1 cellular context compared by ENCODE assay signal in genomic region chrX:129959493-129959832, GRCh38.
TF ChIP-seq lines count a peak whose summit lies in the region.

No MANE protein-coding gene starts in this region.

TF ChIP-seq in HepG2, 621 proteins besides CTCF, POLR2A, EP300 and RAD21:
- TF ChIP-seq, protein P1, sequence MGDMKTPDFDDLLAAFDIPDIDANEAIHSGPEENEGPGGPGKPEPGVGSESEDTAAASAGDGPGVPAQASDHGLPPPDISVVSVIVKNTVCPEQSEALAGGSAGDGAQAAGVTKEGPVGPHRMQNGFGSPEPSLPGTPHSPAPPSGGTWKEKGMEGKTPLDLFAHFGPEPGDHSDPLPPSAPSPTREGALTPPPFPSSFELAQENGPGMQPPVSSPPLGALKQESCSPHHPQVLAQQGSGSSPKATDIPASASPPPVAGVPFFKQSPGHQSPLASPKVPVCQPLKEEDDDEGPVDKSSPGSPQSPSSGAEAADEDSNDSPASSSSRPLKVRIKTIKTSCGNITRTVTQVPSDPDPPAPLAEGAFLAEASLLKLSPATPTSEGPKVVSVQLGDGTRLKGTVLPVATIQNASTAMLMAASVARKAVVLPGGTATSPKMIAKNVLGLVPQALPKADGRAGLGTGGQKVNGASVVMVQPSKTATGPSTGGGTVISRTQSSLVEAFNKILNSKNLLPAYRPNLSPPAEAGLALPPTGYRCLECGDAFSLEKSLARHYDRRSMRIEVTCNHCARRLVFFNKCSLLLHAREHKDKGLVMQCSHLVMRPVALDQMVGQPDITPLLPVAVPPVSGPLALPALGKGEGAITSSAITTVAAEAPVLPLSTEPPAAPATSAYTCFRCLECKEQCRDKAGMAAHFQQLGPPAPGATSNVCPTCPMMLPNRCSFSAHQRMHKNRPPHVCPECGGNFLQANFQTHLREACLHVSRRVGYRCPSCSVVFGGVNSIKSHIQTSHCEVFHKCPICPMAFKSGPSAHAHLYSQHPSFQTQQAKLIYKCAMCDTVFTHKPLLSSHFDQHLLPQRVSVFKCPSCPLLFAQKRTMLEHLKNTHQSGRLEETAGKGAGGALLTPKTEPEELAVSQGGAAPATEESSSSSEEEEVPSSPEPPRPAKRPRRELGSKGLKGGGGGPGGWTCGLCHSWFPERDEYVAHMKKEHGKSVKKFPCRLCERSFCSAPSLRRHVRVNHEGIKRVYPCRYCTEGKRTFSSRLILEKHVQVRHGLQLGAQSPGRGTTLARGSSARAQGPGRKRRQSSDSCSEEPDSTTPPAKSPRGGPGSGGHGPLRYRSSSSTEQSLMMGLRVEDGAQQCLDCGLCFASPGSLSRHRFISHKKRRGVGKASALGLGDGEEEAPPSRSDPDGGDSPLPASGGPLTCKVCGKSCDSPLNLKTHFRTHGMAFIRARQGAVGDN (CRISPR knock-in tag; IDR thresholded peaks at IDR 0.05), result peak; percentile 41; the same call in 1 of the 2 replicates
- TF ChIP-seq SRSF4 (IDR thresholded peaks at IDR 0.05; ENCODE audit: low read depth, low read length, poor library complexity, severe bottlenecking) (no peak), NFRKB (IDR thresholded peaks at IDR 0.05) (no peak), MYC (CRISPR knock-in tag; IDR thresholded peaks at IDR 0.05; ENCODE audit: borderline replicate concordance) (no peak), ZNF224 (CRISPR knock-in tag; IDR thresholded peaks at IDR 0.05) (no peak), ATF1 (CRISPR knock-in tag; IDR thresholded peaks at IDR 0.05) (no peak), HNRNPLL (IDR thresholded peaks at IDR 0.05; ENCODE audit: low read depth, low read length, poor library complexity, severe bottlenecking) (peak; percentile 57), GABPB1 (CRISPR knock-in tag; IDR thresholded peaks at IDR 0.05) (no peak)
